Comparison of ENCODE assay signal across 8 cellular contexts in the genomic region with DNA sequence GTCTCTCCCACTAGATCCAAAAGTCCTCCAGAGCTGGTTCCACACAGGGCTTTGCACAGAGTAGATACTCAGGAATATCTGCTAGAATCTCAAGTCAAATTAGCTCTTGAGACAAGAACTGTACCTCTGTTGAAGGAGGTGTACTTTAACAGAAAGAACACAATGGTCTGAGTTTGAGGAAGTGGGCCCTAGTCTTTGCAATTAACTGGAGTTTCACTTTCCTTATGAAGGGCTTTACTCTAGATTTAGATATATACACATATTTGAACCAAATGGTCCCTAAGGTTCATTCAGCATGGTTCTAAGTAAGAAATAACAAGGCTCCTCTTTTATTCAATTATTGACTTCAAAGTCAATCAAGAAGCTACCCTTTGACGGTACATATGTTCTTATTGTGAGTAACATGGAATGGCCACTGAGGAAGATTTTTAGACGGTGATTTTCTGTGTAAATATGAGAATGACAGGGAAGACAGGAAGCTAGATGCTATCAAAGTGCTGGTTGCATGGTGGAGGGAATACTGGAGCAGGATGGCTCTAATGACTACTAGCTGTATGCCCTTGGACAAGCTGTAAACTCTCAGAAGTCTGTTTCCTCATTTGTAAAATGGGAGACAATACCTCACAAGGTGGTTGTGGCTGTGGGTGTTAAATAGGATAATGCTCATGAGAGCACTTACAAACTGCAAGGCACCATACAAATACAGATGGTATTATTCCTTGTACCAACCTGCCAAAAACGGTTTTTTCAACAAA.
A peak's percentile ranks its signal among the peaks of the same experiment; 100 is the strongest.
DNase-seq lines count a peak whose midpoint lies in the region; ATAC-seq and TF ChIP-seq lines count a peak whose summit lies in the region.

No MANE protein-coding gene starts in this region.

- TF ChIP-seq POLR2A in esophagus muscularis mucosa (IDR thresholded peaks at IDR 0.05; ENCODE audit: low read depth): no peak

- POLR2A ChIA-PET in activated CD4-positive, alpha-beta T cell treated with anti-CD3 and anti-CD28 coated beads, Interleukin-2, amount 10 ng/mL, durations not matched to agents 7 days and 5 days (lab: Charles Lee): interaction anchor here (0.8 kb wide), 1 partner anchor 16 kb away, joined by 3 read pairs; no protein-coding TSS in a partner anchor

- H3K27me3 ChIP-seq in muscle layer of duodenum (ENCODE audit: low read depth, low read length): no peaks in the 10 kb centered on the region
- no peaks in the 10 kb centered on the region for H3K27me3 ChIP-seq in aorta (ENCODE audit: control insufficient read depth in 1 of 2, insufficient read depth in 2 of 2, low read length in 1 of 2)
- no peaks in the 10 kb centered on the region for H3K27me3 ChIP-seq in esophagus muscularis mucosa

- no peak for TF ChIP-seq CTCF in esophagus muscularis mucosa (IDR thresholded peaks at IDR 0.05)

- peak overlapping the region; percentile 68 for H3K27ac ChIP-seq in muscle layer of duodenum (ENCODE audit: low read length)
- no peak overlapping the region for H3K27ac ChIP-seq in aorta (ENCODE audit: low read depth in 1 of 2, low read length in 2 of 2)
- no peak overlapping the region for H3K27ac ChIP-seq in esophagus muscularis mucosa (replicated peaks in 1 of 4)

- ATAC-seq in HG02973 (IDR thresholded peaks at IDR 0.05; ENCODE audit: unreplicated experiment): peak; percentile 77
- ATAC-seq in aorta (ENCODE audit: low FRiP score): no peak

- H3K4me3 ChIP-seq in muscle layer of duodenum (ENCODE audit: low read depth in 1 of 2, low read length in 2 of 2) (peak overlapping the region in 1 of 2 donors; percentile 22), aorta (ENCODE audit: low read length in 2 of 2) (no peak overlapping the region), esophagus muscularis mucosa (no peak overlapping the region)

- TF ChIP-seq EP300 in esophagus muscularis mucosa (IDR thresholded peaks at IDR 0.05): no peak

- H3K27ac Mint-ChIP-seq in activated CD4-positive, alpha-beta T cell treated with anti-CD3 and anti-CD28 coated beads, Interleukin-2, amount 10 ng/mL, durations not matched to agents 7 days and 5 days: peak overlapping the region; percentile 89

- H3K9me3 ChIP-seq in muscle layer of duodenum (ENCODE audit: control insufficient read depth in 1 of 2, low read length in 2 of 2): no peaks in the 10 kb centered on the region
- no peaks in the 10 kb centered on the region for H3K9me3 ChIP-seq in aorta (ENCODE audit: control insufficient read depth, low read length)
- no peaks in the 10 kb centered on the region for H3K9me3 ChIP-seq in esophagus muscularis mucosa

- CTCF ChIA-PET in activated CD4-positive, alpha-beta T cell treated with anti-CD3 and anti-CD28 coated beads, Interleukin-2, amount 10 ng/mL, durations not matched to agents 7 days and 5 days (lab: Charles Lee): interaction anchor here (0.9 to 3.0 kb wide), 14 partner anchors 11 to 124 kb away, joined by 3 to 23 read pairs (median 4); partner anchors contain the start of gene SERTAD2

- peaks cover 55% of the 10 kb centered on the region for H3K4me1 Mint-ChIP-seq in activated CD4-positive, alpha-beta T cell treated with anti-CD3 and anti-CD28 coated beads, Interleukin-2, amount 10 ng/mL, durations not matched to agents 7 days and 5 days

- 86 to 90% methylated on average over 3 of the region's 3 CpGs for WGBS in aorta, 2 donors
- WGBS in esophagus muscularis mucosa: 82% methylated on average over 3 of the region's 3 CpGs

- peak overlapping the region; percentile 10 for H3K4me3 Mint-ChIP-seq in activated CD4-positive, alpha-beta T cell treated with anti-CD3 and anti-CD28 coated beads, Interleukin-2, amount 10 ng/mL, durations not matched to agents 7 days and 5 days

- H3K9me3 Mint-ChIP-seq in activated CD4-positive, alpha-beta T cell treated with anti-CD3 and anti-CD28 coated beads, Interleukin-2, amount 10 ng/mL, durations not matched to agents 7 days and 5 days: no peaks in the 10 kb centered on the region

- H3K36me3 ChIP-seq in muscle layer of duodenum (ENCODE audit: control insufficient read depth in 1 of 2, insufficient read depth in 2 of 2, low read length in 2 of 2) (no peaks in the 10 kb centered on the region), aorta (ENCODE audit: control insufficient read depth in 1 of 2, insufficient read depth in 2 of 2, low read length in 1 of 2) (no peaks in the 10 kb centered on the region), esophagus muscularis mucosa (no peaks in the 10 kb centered on the region)

- no peaks in the 10 kb centered on the region for H3K27me3 Mint-ChIP-seq in activated CD4-positive, alpha-beta T cell treated with anti-CD3 and anti-CD28 coated beads, Interleukin-2, amount 10 ng/mL, durations not matched to agents 7 days and 5 days

- DNase-seq in activated CD4-positive, alpha-beta T cell treated with anti-CD3 and anti-CD28 coated beads, Interleukin-2, amount 10 ng/mL, durations not matched to agents 7 days and 5 days: peak; percentile 24
- no peak for DNase-seq in activated CD4-positive, alpha-beta T cell treated with anti-CD3 and anti-CD28 coated beads for 1 hour
- peak; percentile 69 for DNase-seq in RPMI8226
- DNase-seq in aorta: no peak
- no peak for DNase-seq in DMS153 treated with DMSO at 0.1 percent for 48 hours (lab: John Stamatoyannopoulos, UW; ENCODE audit: unreplicated experiment)
- no peak for DNase-seq in esophagus muscularis mucosa (ENCODE audit: extremely low spot score)

- intact Hi-C loops in aorta (cut with DNase I): no loop called here
- intact Hi-C loops in esophagus muscularis mucosa (cut with DNase I): no loop called here

- H3K36me3 Mint-ChIP-seq in activated CD4-positive, alpha-beta T cell treated with anti-CD3 and anti-CD28 coated beads, Interleukin-2, amount 10 ng/mL, durations not matched to agents 7 days and 5 days (ENCODE audit: low read depth): peaks cover 10% of the 10 kb centered on the region

- H3K4me1 ChIP-seq in muscle layer of duodenum (ENCODE audit: control insufficient read depth in 1 of 2, insufficient read depth in 2 of 2, low read length in 2 of 2) (peaks cover 24 to 29% of the 10 kb centered on the region in 2 donors), aorta (ENCODE audit: control insufficient read depth in 1 of 2, insufficient read depth in 2 of 2, low read length in 2 of 2) (peaks cover 3 to 4% of the 10 kb centered on the region in 2 donors), esophagus muscularis mucosa (peaks cover 8 to 38% (median 30%) of the 10 kb centered on the region in 4 donors)

Comparison
In these comparisons a context has a peak if more than half of its experiments do, and no peak if none do; other contexts are left out.
1. DNase-seq: peak in activated CD4-positive, alpha-beta T cell treated with anti-CD3 and anti-CD28 coated beads, Interleukin-2, amount 10 ng/mL, durations not matched to agents 7 days and 5 days (single experiment) and RPMI8226 (single experiment); none in activated CD4-positive, alpha-beta T cell treated with anti-CD3 and anti-CD28 coated beads for 1 hour (single experiment), aorta (0 of 2), DMS153 treated with DMSO at 0.1 percent for 48 hours (single experiment) and esophagus muscularis mucosa (single experiment).